Comparison of ENCODE assay signal across 16 cellular contexts in the genomic region with DNA sequence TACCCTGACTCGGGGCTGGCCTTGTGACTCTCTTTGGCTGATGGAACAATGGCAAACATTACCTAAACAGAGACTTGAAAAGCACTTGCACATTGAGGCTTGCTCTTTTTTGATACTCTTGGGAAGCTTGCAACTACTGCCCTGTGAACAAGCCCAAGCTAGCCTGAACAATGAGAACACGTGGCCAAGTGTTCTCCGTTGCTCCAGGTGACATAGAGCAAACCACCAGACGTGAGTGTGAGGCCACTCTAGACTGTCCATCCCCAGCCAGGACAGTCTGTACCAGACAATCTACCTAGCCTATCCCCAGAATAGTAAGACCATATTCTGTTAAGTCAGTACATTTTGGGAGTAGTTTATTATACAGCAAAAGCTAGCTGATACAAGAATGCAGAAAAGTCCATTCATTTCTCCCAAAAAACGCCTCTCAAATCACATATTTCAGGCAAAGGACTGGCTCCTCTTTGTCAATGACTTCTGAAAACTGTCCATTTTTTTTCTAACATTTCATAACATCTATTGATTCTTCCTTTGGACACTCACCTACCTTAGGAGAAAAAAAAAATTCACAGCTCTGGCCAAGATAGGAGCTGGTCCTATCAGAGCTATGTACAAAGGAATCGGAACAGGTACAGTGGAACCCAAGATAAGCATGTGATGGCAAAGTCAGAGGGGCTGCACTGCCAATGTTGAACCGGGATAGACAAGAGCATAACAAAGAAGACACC.
"Had no signal": no experiment of that assay in that cellular context is flagged by ENCODE, and none has a peak within 500 bp of the region (broad histone marks: within the 10 kb centered on the region; RNA-seq: fewer than 3 reads in every experiment).

No MANE protein-coding gene starts in this region.

- H3K4me1 ChIP-seq: pancreas, upper lobe of left lung had no signal

- H3K27me3 ChIP-seq: pancreas, testis, upper lobe of left lung had no signal

- H3K4me3 Mint-ChIP-seq: activated CD4-positive, alpha-beta T cell treated with anti-CD3 and anti-CD28 coated beads for 36 hours; activated naive CD8-positive, alpha-beta T cell; effector memory CD8-positive, alpha-beta T cell; naive B cell; stimulated activated effector memory CD8-positive, alpha-beta T cell treated with anti-CD3 and anti-CD28 coated beads, Interleukin-12 subunit alpha, Interleukin-12 subunit beta, amount 100 ng/mL, for 72 hours; T-helper 17 cell; WTC11 had no signal

- H3K9me3 ChIP-seq: mucosa of descending colon, pancreas, testis, upper lobe of left lung had no signal

- H3K36me3 Mint-ChIP-seq: activated naive CD8-positive, alpha-beta T cell; naive B cell; stimulated activated effector memory CD8-positive, alpha-beta T cell treated with anti-CD3 and anti-CD28 coated beads, Interleukin-12 subunit alpha, Interleukin-12 subunit beta, amount 100 ng/mL, for 72 hours; WTC11 had no signal

- H3K4me3 ChIP-seq: mucosa of descending colon, pancreas, smooth muscle cell, testis, upper lobe of left lung had no signal

- H3K27ac Mint-ChIP-seq: activated CD4-positive, alpha-beta T cell treated with anti-CD3 and anti-CD28 coated beads for 36 hours; activated naive CD8-positive, alpha-beta T cell; effector memory CD8-positive, alpha-beta T cell; naive B cell; stimulated activated effector memory CD8-positive, alpha-beta T cell treated with anti-CD3 and anti-CD28 coated beads, Interleukin-12 subunit alpha, Interleukin-12 subunit beta, amount 100 ng/mL, for 72 hours; T-helper 17 cell; WTC11 had no signal

- H3K27ac ChIP-seq: pancreas, testis, upper lobe of left lung had no signal

- H3K4me1 Mint-ChIP-seq: activated CD4-positive, alpha-beta T cell treated with anti-CD3 and anti-CD28 coated beads for 36 hours; naive B cell had no signal

- DNase-seq: activated CD4-positive, alpha-beta T cell treated with anti-CD3 and anti-CD28 coated beads for 36 hours; activated CD4-positive, alpha-beta T cell treated with anti-CD3 and anti-CD28 coated beads, Interleukin-2, amount 50 U/mL, for 48 hours; amniotic stem cell; effector memory CD8-positive, alpha-beta T cell; hypothalamus; naive B cell; pancreas; stimulated activated CD4-positive, alpha-beta T cell treated with anti-CD3 and anti-CD28 coated beads, Interleukin-4, amount 100 ng/mL, for 24 hours; T-helper 17 cell; testis; upper lobe of left lung had no signal

- H3K4me2 ChIP-seq: smooth muscle cell had no signal

- H3K36me3 ChIP-seq: pancreas, upper lobe of left lung had no signal

- ATAC-seq: activated CD4-positive, alpha-beta T cell treated with anti-CD3 and anti-CD28 coated beads for 36 hours; effector memory CD8-positive, alpha-beta T cell; pancreas; stimulated activated effector memory CD8-positive, alpha-beta T cell treated with anti-CD3 and anti-CD28 coated beads, Interleukin-12 subunit alpha, Interleukin-12 subunit beta, amount 100 ng/mL, for 72 hours; T-helper 17 cell; WTC11 had no signal

- H3K9me3 Mint-ChIP-seq: effector memory CD8-positive, alpha-beta T cell; naive B cell; stimulated activated effector memory CD8-positive, alpha-beta T cell treated with anti-CD3 and anti-CD28 coated beads, Interleukin-12 subunit alpha, Interleukin-12 subunit beta, amount 100 ng/mL, for 72 hours; WTC11 had no signal
